ENCODE assay signal across 7 cellular contexts in genomic region chr9:128912270-128912853, GRCh38. TPM values are rescaled to one million over a fixed set of nuclear protein-coding genes. Genes with fewer than 3 reads are reported as not detected.
DNase-seq lines count a peak whose midpoint lies in the region; TF ChIP-seq lines count a peak whose summit lies in the region.

No MANE protein-coding gene starts in this region.

- no peak for TF ChIP-seq POLR2A in stomach (IDR thresholded peaks at IDR 0.05)

- peaks cover 43 to 82% (median 60%) of the 10 kb centered on the region in 4 donors for H3K36me3 ChIP-seq in stomach

- intact Hi-C loops in stomach (cut with DNase I; ENCODE audit: low total_unique reads): no loop called here

- H3K27ac ChIP-seq in stomach: peak overlapping the region; percentile 47 to 81 (median 73)

- H3K4me3 ChIP-seq in iPS-18c (ENCODE audit: insufficient read depth, low read depth, low read length) (peak overlapping the region; percentile 15; the same call in 1 of the 2 replicates), stomach (peak overlapping the region in 1 of 4 donors; percentile 13)

- H3K9me3 ChIP-seq in iPS-18c (ENCODE audit: control insufficient read depth, insufficient read depth, low read length) (no peaks in the 10 kb centered on the region), stomach (no peaks in the 10 kb centered on the region)

- peaks cover 62 to 82% (median 70%) of the 10 kb centered on the region in 4 donors for H3K4me1 ChIP-seq in stomach

- peaks cover 29% of the 10 kb centered on the region for H3K36me3 Mint-ChIP-seq in activated naive CD8-positive, alpha-beta T cell treated with anti-CD3 and anti-CD28 coated beads for 36 hours

- DNase-seq in HT-29 (ENCODE audit: low spot score): peak; percentile 47
- no peak for DNase-seq in activated naive CD8-positive, alpha-beta T cell treated with anti-CD3 and anti-CD28 coated beads for 36 hours
- DNase-seq in stomach: no peak
- no peak for DNase-seq in HuH-7.5 (ENCODE audit: low spot score)
- DNase-seq in Kasumi-1 (lab: John Stamatoyannopoulos, UW): no peak
- DNase-seq in NOMO-1 treated with dmso at 0.1 percent for 144 hours (lab: John Stamatoyannopoulos, UW; ENCODE audit: unreplicated experiment): no peak

- TF ChIP-seq CTCF in stomach (IDR thresholded peaks at IDR 0.05): no peak

- no peaks in the 10 kb centered on the region for H3K27me3 ChIP-seq in stomach

- no peaks in the 10 kb centered on the region for H3K9me3 Mint-ChIP-seq in activated naive CD8-positive, alpha-beta T cell treated with anti-CD3 and anti-CD28 coated beads for 36 hours

- H3K4me3 Mint-ChIP-seq in activated naive CD8-positive, alpha-beta T cell treated with anti-CD3 and anti-CD28 coated beads for 36 hours: no peak overlapping the region

- no peak for TF ChIP-seq EP300 in stomach (IDR thresholded peaks at IDR 0.05)

- WGBS in stomach, 5 donors: 53 to 61% (median 56%) methylated on average over 15 of the region's 15 CpGs

- H3K4me1 Mint-ChIP-seq in activated naive CD8-positive, alpha-beta T cell treated with anti-CD3 and anti-CD28 coated beads for 36 hours: peaks cover 50% of the 10 kb centered on the region

- no peaks in the 10 kb centered on the region for H3K27me3 Mint-ChIP-seq in activated naive CD8-positive, alpha-beta T cell treated with anti-CD3 and anti-CD28 coated beads for 36 hours

- peak overlapping the region; percentile 30 for H3K27ac Mint-ChIP-seq in activated naive CD8-positive, alpha-beta T cell treated with anti-CD3 and anti-CD28 coated beads for 36 hours

RNA-seq across cellular contexts. Expression of gene PHYHD1, which starts 8.4 kb away (rescaled TPM):
- not detected in 2 replicates for total RNA-seq in HT-29 (2014; rRNA removed; shearing (Covaris generic))
- total RNA-seq in activated naive CD8-positive, alpha-beta T cell treated with anti-CD3 and anti-CD28 coated beads for 36 hours: under 1 TPM; 0.49 to 0.52 TPM
- total RNA-seq in stomach: 10 to 100 TPM in 4 of 5 donors, 1 to 10 TPM in 1; 1.4 to 37.3 (median 13.8) TPM
- polyA plus RNA-seq in stomach: 10 to 100 TPM; 43.9 to 55.8 (median 49.1) TPM

RNA-seq across cellular contexts. Expression of gene LRRC8A, which starts 30.4 kb away (rescaled TPM):
- total RNA-seq in HT-29 (2014; rRNA removed; shearing (Covaris generic)): 39.5 and 43.2 TPM in 2 replicates
- total RNA-seq in activated naive CD8-positive, alpha-beta T cell treated with anti-CD3 and anti-CD28 coated beads for 36 hours: 10 to 100 TPM; 19.9 to 20.3 TPM
- 10 to 100 TPM; 14.7 to 63.7 (median 25.1) TPM for total RNA-seq in stomach
- polyA plus RNA-seq in stomach: 10 to 100 TPM; 11.2 to 22.7 (median 13.6) TPM

RNA-seq across cellular contexts. Expression of gene KYAT1, which starts 30.6 kb away (rescaled TPM):
- 10.4 and 11.8 TPM in 2 replicates for total RNA-seq in HT-29 (2014; rRNA removed; shearing (Covaris generic))
- 1 to 10 TPM; 7.4 to 9.4 TPM for total RNA-seq in activated naive CD8-positive, alpha-beta T cell treated with anti-CD3 and anti-CD28 coated beads for 36 hours
- 10 to 100 TPM in 2 of 5 donors, 1 to 10 TPM in 2, under 1 TPM in 1; 0.58 to 25.7 (median 6.1) TPM for total RNA-seq in stomach
- 1 to 10 TPM; 4.8 to 7.5 (median 5.3) TPM for polyA plus RNA-seq in stomach

RNA-seq across cellular contexts. Expression of gene DOLK, which starts 35.0 kb away (rescaled TPM):
- total RNA-seq in HT-29 (2014; rRNA removed; shearing (Covaris generic)): 27.6 and 29.0 TPM in 2 replicates
- total RNA-seq in activated naive CD8-positive, alpha-beta T cell treated with anti-CD3 and anti-CD28 coated beads for 36 hours: 10 to 100 TPM; 10.1 to 11.3 TPM
- total RNA-seq in stomach: 10 to 100 TPM in 1 of 5 donors, 1 to 10 TPM in 3, under 1 TPM in 1; 0.58 to 17.1 (median 9.4) TPM
- 1 to 10 TPM; 3.2 to 8.1 (median 6.2) TPM for polyA plus RNA-seq in stomach

RNA-seq across cellular contexts. Expression of gene NUP188, which starts 35.1 kb away (rescaled TPM):
- total RNA-seq in HT-29 (2014; rRNA removed; shearing (Covaris generic)): 55.8 and 75.5 TPM in 2 replicates
- 100 to 1,000 TPM; 128 to 130 TPM for total RNA-seq in activated naive CD8-positive, alpha-beta T cell treated with anti-CD3 and anti-CD28 coated beads for 36 hours
- 10 to 100 TPM; 26.3 to 79.9 (median 51.0) TPM for total RNA-seq in stomach
- polyA plus RNA-seq in stomach: 10 to 100 TPM in 1 of 3 donors, 1 to 10 TPM in 2; 4.4 to 10.1 (median 9.9) TPM
